15 cellular contexts compared by ENCODE assay signal in the genomic region with DNA sequence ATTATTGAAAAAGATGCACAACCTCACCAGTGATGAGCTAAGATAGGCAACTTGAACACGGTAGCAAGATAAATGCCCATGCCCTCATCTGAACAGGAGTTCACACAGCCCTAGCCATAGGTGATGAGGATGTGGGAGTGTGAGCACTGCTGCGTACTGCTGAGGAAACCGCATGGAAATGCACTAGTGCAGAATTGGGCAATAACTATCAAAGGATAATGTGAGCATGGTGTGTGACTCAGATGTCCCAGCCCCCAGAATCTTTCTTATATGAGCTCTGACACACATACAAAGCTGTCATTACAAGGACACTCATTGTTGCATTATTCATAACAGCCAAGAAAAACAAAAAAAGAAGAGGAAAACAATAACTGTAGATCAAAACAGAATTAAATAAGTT.
"Had no signal": no experiment of that assay in that cellular context is flagged by ENCODE, and none has a peak within 500 bp of the region (broad histone marks: within the 10 kb centered on the region; RNA-seq: fewer than 3 reads in every experiment).

No MANE protein-coding gene starts in this region.

- DNase-seq: activated CD4-positive, alpha-beta memory T cell treated with anti-CD3 and anti-CD28 coated beads, Interleukin-2, amount 10 ng/mL, durations not matched to agents 7 days and 5 days; activated CD8-positive, alpha-beta memory T cell treated with anti-CD3 and anti-CD28 coated beads, Interleukin-2, amount 50 U/mL, for 48 hours; activated naive CD4-positive, alpha-beta T cell; cerebellar nuclear complex; endodermal cell; gastrocnemius medialis; sigmoid colon; stimulated activated CD4-positive, alpha-beta T cell treated with anti-CD3 and anti-CD28 coated beads, Interleukin-2, amount 100 ng/mL, for 24 hours; stimulated activated naive CD4-positive, alpha-beta T cell; substantia nigra; T-helper 2 cell; trophoblast cell had no signal

- H3K36me3 ChIP-seq: gastrocnemius medialis, sigmoid colon had no signal

- H3K4me3 ChIP-seq: gastrocnemius medialis, sigmoid colon had no signal

- ATAC-seq: activated CD4-positive, CD25-positive, alpha-beta regulatory T cell treated with anti-CD3 and anti-CD28 coated beads, Interleukin-2, amount 50 U/mL, for 24 hours; gastrocnemius medialis had no signal

- H3K27ac ChIP-seq: gastrocnemius medialis, sigmoid colon had no signal

- H3K4me1 Mint-ChIP-seq: activated CD4-positive, alpha-beta memory T cell treated with anti-CD3 and anti-CD28 coated beads, Interleukin-2, amount 10 ng/mL, durations not matched to agents 7 days and 5 days; endodermal cell had no signal

- H3K9me3 ChIP-seq: gastrocnemius medialis had no signal

- H3K4me1 ChIP-seq: gastrocnemius medialis, sigmoid colon had no signal

- H3K27ac Mint-ChIP-seq: activated CD4-positive, alpha-beta memory T cell treated with anti-CD3 and anti-CD28 coated beads, Interleukin-2, amount 10 ng/mL, durations not matched to agents 7 days and 5 days; dendritic cell treated with granulocyte-macrophage colony-stimulating factor and Interleukin-4, amounts not matched to agents 40 ng/mL and 50 ng/mL, for 4 days; endodermal cell had no signal

- H3K27me3 Mint-ChIP-seq: activated CD4-positive, alpha-beta memory T cell treated with anti-CD3 and anti-CD28 coated beads, Interleukin-2, amount 10 ng/mL, durations not matched to agents 7 days and 5 days; dendritic cell treated with granulocyte-macrophage colony-stimulating factor and Interleukin-4, amounts not matched to agents 40 ng/mL and 50 ng/mL, for 4 days had no signal

- H3K4me3 Mint-ChIP-seq: activated CD4-positive, alpha-beta memory T cell treated with anti-CD3 and anti-CD28 coated beads, Interleukin-2, amount 10 ng/mL, durations not matched to agents 7 days and 5 days; dendritic cell treated with granulocyte-macrophage colony-stimulating factor and Interleukin-4, amounts not matched to agents 40 ng/mL and 50 ng/mL, for 4 days; endodermal cell; neural crest cell had no signal

- H3K27me3 ChIP-seq: gastrocnemius medialis, sigmoid colon had no signal
